Comparison of ENCODE assay signal across 11 cellular contexts in the genomic region with DNA sequence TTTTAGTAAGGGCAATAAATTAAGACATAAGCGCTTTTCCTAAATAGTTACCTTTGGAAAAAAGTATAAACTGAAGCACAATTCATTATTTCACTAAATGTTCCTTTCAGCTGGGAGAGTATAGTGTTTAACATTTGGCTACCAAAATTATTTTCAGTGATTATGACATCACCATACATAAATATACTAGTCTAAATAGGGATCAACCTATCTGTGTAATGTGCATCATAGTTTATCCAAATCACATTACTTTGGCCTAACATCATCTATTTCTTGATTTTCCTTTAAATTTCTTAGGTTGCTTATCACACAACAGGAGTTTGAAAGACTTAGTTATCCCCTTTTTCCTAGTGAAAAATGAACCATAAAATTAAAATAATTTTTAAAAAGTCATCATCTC.
"Had no signal": no experiment of that assay in that cellular context is flagged by ENCODE, and none has a peak within 500 bp of the region (broad histone marks: within the 10 kb centered on the region; RNA-seq: fewer than 3 reads in every experiment).

No MANE protein-coding gene starts in this region.

- H3K4me2 ChIP-seq: GM23338, KMS-11 had no signal

- H3K36me3 Mint-ChIP-seq: IgD-negative memory B cell had no signal

- H3K9ac ChIP-seq: KMS-11 had no signal

- H3K4me3 Mint-ChIP-seq: GM23338, H9, HFFc6, IgD-negative memory B cell had no signal

- H3K27ac ChIP-seq: HL-60, KMS-11 had no signal

- H3K4me1 Mint-ChIP-seq: IgD-negative memory B cell had no signal

- H3K27me3 Mint-ChIP-seq: IgD-negative memory B cell had no signal

- H2AFZ ChIP-seq: GM23338 had no signal

- FAIRE-seq: H1, H54 had no signal

- H3K4me3 ChIP-seq: GM23338 had no signal

- H3K27ac Mint-ChIP-seq: GM23338, H9, HFFc6, IgD-negative memory B cell had no signal

- DNase-seq: H9, HCEC 1CT, HFFc6, Karpas-422, KBM-7 had no signal

- ATAC-seq: GM23338 had no signal

- H3K9me3 Mint-ChIP-seq: GM23338, H9, HFFc6, IgD-negative memory B cell had no signal
